8 cellular contexts compared by ENCODE assay signal in the genomic region with DNA sequence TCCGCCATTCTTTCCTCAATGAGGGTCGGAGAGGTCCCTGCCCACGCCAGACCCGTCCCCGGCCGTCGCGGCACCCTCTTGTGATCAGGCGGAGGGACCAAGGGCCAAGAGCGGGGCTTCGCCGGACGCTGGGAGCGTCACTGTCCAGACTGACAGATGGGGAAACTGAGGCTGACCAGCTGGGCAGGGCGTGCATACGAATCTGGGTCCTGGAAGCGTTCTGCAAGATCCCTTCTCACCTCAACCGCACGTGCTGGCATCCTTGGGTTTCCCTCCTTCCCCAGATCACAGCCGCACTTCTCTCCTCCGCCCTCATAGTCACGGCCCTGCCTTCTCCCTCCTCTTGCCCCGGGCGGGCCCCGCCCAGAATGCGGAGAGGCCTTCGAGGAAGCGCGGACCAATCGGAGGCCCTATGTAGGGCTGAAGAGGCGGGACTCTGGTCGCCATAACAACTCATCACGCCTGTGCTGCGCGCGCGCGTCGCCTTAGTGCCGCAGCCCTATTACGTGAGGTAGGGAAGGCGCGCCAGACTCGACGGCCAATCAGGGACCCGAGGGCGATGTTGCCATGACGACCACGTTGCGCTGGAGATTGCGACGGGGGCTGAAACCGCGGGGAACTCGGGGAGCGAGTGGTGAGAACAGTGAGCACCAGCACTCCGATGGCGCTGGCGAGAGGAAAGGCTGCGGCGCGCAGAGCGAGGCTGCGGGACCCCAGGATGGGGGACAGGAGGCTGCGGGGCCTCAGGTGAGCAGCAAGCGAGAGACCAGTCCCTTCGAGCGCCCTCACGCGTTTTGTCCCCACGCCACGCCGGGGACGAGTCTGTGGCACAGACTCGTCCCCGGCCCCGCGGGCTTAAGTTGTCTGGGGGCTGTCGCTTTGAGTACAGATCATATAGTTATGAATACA. TPM values are rescaled to one million over a fixed set of nuclear protein-coding genes. Genes with fewer than 3 reads are reported as not detected.
A peak's percentile ranks its signal among the peaks of the same experiment; 100 is the strongest.
DNase-seq lines count a peak whose midpoint lies in the region; ATAC-seq, FAIRE-seq and TF ChIP-seq lines count a peak whose summit lies in the region.

No MANE protein-coding gene starts in this region.

- H3K9me3 ChIP-seq in keratinocyte (ENCODE audit: control insufficient read depth, low read depth, low read length), result no peaks in the 10 kb centered on the region

- no peaks in the 10 kb centered on the region for H3K9me1 ChIP-seq in keratinocyte (ENCODE audit: control insufficient read depth, extremely low read depth, insufficient read depth, low read length)

- H3K27ac ChIP-seq in keratinocyte (ENCODE audit: control insufficient read depth, insufficient read depth, low read length), result peak overlapping the region; percentile 49

- peaks cover 5% of the 10 kb centered on the region for H3K79me2 ChIP-seq in keratinocyte (ENCODE audit: control insufficient read depth, insufficient read depth, low read length)

- no peaks in the 10 kb centered on the region for H3K36me3 ChIP-seq in keratinocyte (ENCODE audit: control insufficient read depth in 2 of 2, extremely low read depth in 1 of 2, insufficient read depth in 2 of 2, low read length in 2 of 2)

- ATAC-seq in GM19025 (IDR thresholded peaks at IDR 0.05; ENCODE audit: low read depth, unreplicated experiment) (peak; percentile 95), HG03280 (IDR thresholded peaks at IDR 0.05; ENCODE audit: unreplicated experiment) (peak; percentile 97)
- peak; percentile 98 to 99 for ATAC-seq in activated CD4-positive, CD25-positive, alpha-beta regulatory T cell treated with anti-CD3 and anti-CD28 coated beads, Interleukin-2, amount 50 U/mL, for 24 hours

- no peaks in the 10 kb centered on the region for H3K27me3 ChIP-seq in keratinocyte (ENCODE audit: control insufficient read depth, extremely low read depth, insufficient read depth, low read length)

- peak overlapping the region; percentile 76 for H3K4me2 ChIP-seq in keratinocyte (ENCODE audit: control insufficient read depth, extremely low read depth, insufficient read depth, low read depth, low read length)

- dilution Hi-C loops in keratinocyte (cut with MboI; ENCODE audit: extremely low pct_ligation_motif_present, low sequenced_read_pairs), result no loop called here

- peak; percentile 73 for FAIRE-seq in keratinocyte (lab: Jason Lieb, UNC)

- peak overlapping the region; percentile 55 to 73 (median 67) for H3K4me3 ChIP-seq in keratinocyte (ENCODE audit: control insufficient read depth in 2 of 3, extremely low read depth in 1 of 3, insufficient read depth in 2 of 3, low read depth in 1 of 3, low read length in 3 of 3)

- peak in 2 of 3 experiments; percentile 13 to 21 for TF ChIP-seq CTCF in keratinocyte (optimal IDR thresholded peaks at IDR 0.05 in 1 of 3, IDR thresholded peaks at IDR 0.05 in 1 of 3, conservative IDR thresholded peaks at IDR 0.05 in 1 of 3; ENCODE audit: extremely low read depth in 1 of 3, insufficient read depth in 2 of 3, low read length in 3 of 3)

- peak overlapping the region; percentile 58 for H2AFZ ChIP-seq in keratinocyte (ENCODE audit: control insufficient read depth, low read length)

- no peaks in the 10 kb centered on the region for H4K20me1 ChIP-seq in keratinocyte (ENCODE audit: control insufficient read depth, extremely low read depth, insufficient read depth, low read length)

- DNase-seq in AML-193 (lab: John Stamatoyannopoulos, UW) (peak; percentile 97 to 98), NCI-H446 (lab: John Stamatoyannopoulos, UW) (peak; percentile 99 to 100), cerebellar nuclear complex (lab: John Stamatoyannopoulos, UW) (peak; percentile 96 to 99), keratinocyte (ENCODE audit: low read depth, low spot score) (peak; percentile 97)
- DNase-seq in stimulated activated CD4-positive, alpha-beta T cell treated with anti-CD3 and anti-CD28 coated beads, Interleukin-12 subunit alpha, Interleukin-12 subunit beta, amount 100 ng/mL, for 48 hours (ENCODE audit: low read depth in 2 of 3, low spot score in 1 of 3), result peak; percentile 97 to 99 (median 99)

- peak overlapping the region; percentile 72 for H3K9ac ChIP-seq in keratinocyte (ENCODE audit: control insufficient read depth, extremely low read depth, insufficient read depth, low read length)

- peaks cover 11% of the 10 kb centered on the region for H3K4me1 ChIP-seq in keratinocyte (ENCODE audit: control insufficient read depth, extremely low read depth, insufficient read depth, low read length)

RNA-seq across cellular contexts. Expression of a gene that starts 5.7 kb away (rescaled TPM):
- polyA plus RNA-seq in keratinocyte, result 0.06 TPM in 1 of 3 replicates, not detected in the others
- polyA plus RNA-seq in keratinocyte (2011; ENCODE audit: low read depth), result 0.27 TPM
- polyA plus RNA-seq in keratinocyte (2011; cell fraction: cytosol; rRNA removed), result 0.16 TPM in 1 of 2 replicates, not detected in the other
- 0.20 TPM in 1 of 2 replicates, not detected in the other for polyA plus RNA-seq in keratinocyte (2011; cell fraction: nucleus; rRNA removed)
- polyA plus RNA-seq in keratinocyte (2012; ENCODE audit: low replicate concordance), result 1.6 TPM in 1 of 2 replicates, not detected in the other
- 0.46 TPM in 1 of 3 replicates, not detected in the others for polyA minus RNA-seq in keratinocyte
- 2.9 TPM for polyA minus RNA-seq in keratinocyte (2011; cell fraction: cytosol; rRNA and poly(A)+ RNA removed)
- 0.62 and 0.84 TPM in 2 replicates for polyA minus RNA-seq in keratinocyte (2011; cell fraction: nucleus; rRNA and poly(A)+ RNA removed)

RNA-seq across cellular contexts. Expression of a gene that starts 7.3 kb away (rescaled TPM):
- polyA plus RNA-seq in keratinocyte, result 12.2 to 15.5 TPM (median 12.9 TPM) in 3 replicates
- polyA plus RNA-seq in keratinocyte (2011; ENCODE audit: low read depth), result 8.2 TPM
- 11.7 and 12.9 TPM in 2 replicates for polyA plus RNA-seq in keratinocyte (2011; cell fraction: cytosol; rRNA removed)
- polyA plus RNA-seq in keratinocyte (2011; cell fraction: nucleus; rRNA removed), result 14.9 and 18.8 TPM in 2 replicates
- 9.0 and 11.5 TPM in 2 replicates for polyA plus RNA-seq in keratinocyte (2012; ENCODE audit: low replicate concordance)
- polyA minus RNA-seq in keratinocyte, result 13.8 to 17.3 TPM (median 15.1 TPM) in 3 replicates
- polyA minus RNA-seq in keratinocyte (2011; cell fraction: cytosol; rRNA and poly(A)+ RNA removed), result 15.0 TPM
- polyA minus RNA-seq in keratinocyte (2011; cell fraction: nucleus; rRNA and poly(A)+ RNA removed), result 11.8 and 15.0 TPM in 2 replicates

RNA-seq across cellular contexts. Expression of a gene that starts 14.1 kb away (rescaled TPM):
- 1,865 to 3,107 TPM (median 2,056 TPM) in 3 replicates for polyA plus RNA-seq in keratinocyte
- 1,229 TPM for polyA plus RNA-seq in keratinocyte (2011; ENCODE audit: low read depth)
- polyA plus RNA-seq in keratinocyte (2011; cell fraction: cytosol; rRNA removed), result 1,839 and 2,734 TPM in 2 replicates
- 593 and 706 TPM in 2 replicates for polyA plus RNA-seq in keratinocyte (2011; cell fraction: nucleus; rRNA removed)
- polyA plus RNA-seq in keratinocyte (2012; ENCODE audit: low replicate concordance), result 1,608 and 1,832 TPM in 2 replicates
- 1,723 to 3,071 TPM (median 2,205 TPM) in 3 replicates for polyA minus RNA-seq in keratinocyte
- 1,152 TPM for polyA minus RNA-seq in keratinocyte (2011; cell fraction: cytosol; rRNA and poly(A)+ RNA removed)
- 275 and 289 TPM in 2 replicates for polyA minus RNA-seq in keratinocyte (2011; cell fraction: nucleus; rRNA and poly(A)+ RNA removed)

RNA-seq across cellular contexts. Expression of a gene that starts 20.3 kb away (rescaled TPM):
- polyA plus RNA-seq in keratinocyte, result 0.29 to 1.0 TPM (median 0.39 TPM) in 3 replicates
- 0.17 TPM for polyA plus RNA-seq in keratinocyte (2011; ENCODE audit: low read depth)
- polyA plus RNA-seq in keratinocyte (2011; cell fraction: cytosol; rRNA removed), result 0.33 and 1.3 TPM in 2 replicates
- 0.43 and 1.1 TPM in 2 replicates for polyA plus RNA-seq in keratinocyte (2011; cell fraction: nucleus; rRNA removed)
- polyA plus RNA-seq in keratinocyte (2012; ENCODE audit: low replicate concordance), result 0.73 and 0.99 TPM in 2 replicates
- polyA minus RNA-seq in keratinocyte, result 0.16 TPM in 2 of 3 replicates, not detected in the other
- polyA minus RNA-seq in keratinocyte (2011; cell fraction: cytosol; rRNA and poly(A)+ RNA removed), result 2.3 TPM
- polyA minus RNA-seq in keratinocyte (2011; cell fraction: nucleus; rRNA and poly(A)+ RNA removed), result 0.62 and 0.74 TPM in 2 replicates

RNA-seq across cellular contexts. Expression of a gene that starts 38.6 kb away (rescaled TPM):
- 0.29 to 0.72 TPM (median 0.32 TPM) in 3 replicates for polyA plus RNA-seq in keratinocyte
- not detected for polyA plus RNA-seq in keratinocyte (2011; ENCODE audit: low read depth)
- polyA plus RNA-seq in keratinocyte (2011; cell fraction: cytosol; rRNA removed), result 0.13 and 0.23 TPM in 2 replicates
- 0.97 and 1.5 TPM in 2 replicates for polyA plus RNA-seq in keratinocyte (2011; cell fraction: nucleus; rRNA removed)
- 0.44 and 0.68 TPM in 2 replicates for polyA plus RNA-seq in keratinocyte (2012; ENCODE audit: low replicate concordance)
- 0.29 to 0.69 TPM (median 0.30 TPM) in 3 replicates for polyA minus RNA-seq in keratinocyte
- polyA minus RNA-seq in keratinocyte (2011; cell fraction: cytosol; rRNA and poly(A)+ RNA removed), result not detected
- 0.84 and 0.93 TPM in 2 replicates for polyA minus RNA-seq in keratinocyte (2011; cell fraction: nucleus; rRNA and poly(A)+ RNA removed)

Comparison
In these comparisons a context has a peak if more than half of its experiments do, and no peak if none do; other contexts are left out.
1. Peak in every context shown above with its lines: DNase-seq, ATAC-seq, H3K4me3 ChIP-seq and H3K27ac ChIP-seq.